ENCODE assay signal across 8 cellular contexts in genomic region chr5:151264113-151264512, GRCh38.
DNase-seq lines count a peak whose midpoint lies in the region; ATAC-seq and TF ChIP-seq lines count a peak whose summit lies in the region.

No MANE protein-coding gene starts in this region.

- ATAC-seq in GM19452 (IDR thresholded peaks at IDR 0.05; ENCODE audit: unreplicated experiment): peak; percentile 42

- H3K27me3 Mint-ChIP-seq in T-helper 1 cell treated with Interleukin-12 subunit alpha and Interleukin-12 subunit beta and Interleukin-4 antibody, amounts not matched to agents 30 μg/mL and 1 μg/mL, for 36 hours (ENCODE audit: low read depth): no peaks in the 10 kb centered on the region

- no peak overlapping the region for H3K4me3 Mint-ChIP-seq in T-helper 1 cell treated with Interleukin-12 subunit alpha and Interleukin-12 subunit beta and Interleukin-4 antibody, amounts not matched to agents 30 μg/mL and 1 μg/mL, for 36 hours

- DNase-seq in AG08395 (ENCODE audit: low spot score) (peak; percentile 75), foreskin fibroblast (peak; percentile 59 to 80), anterior cingulate cortex (lab: John Stamatoyannopoulos, UW) (no peak), NCI-H1105 treated with DMSO at 0.1 percent for 48 hours (lab: John Stamatoyannopoulos, UW) (no peak), globus pallidus (ENCODE audit: low spot score) (no peak), NCI-H446 treated with DMSO at 0.1 percent for 48 hours (lab: John Stamatoyannopoulos, UW) (no peak)

- no peaks in the 10 kb centered on the region for H3K9me3 Mint-ChIP-seq in T-helper 1 cell treated with Interleukin-12 subunit alpha and Interleukin-12 subunit beta and Interleukin-4 antibody, amounts not matched to agents 30 μg/mL and 1 μg/mL, for 36 hours

- H3K36me3 Mint-ChIP-seq in T-helper 1 cell treated with Interleukin-12 subunit alpha and Interleukin-12 subunit beta and Interleukin-4 antibody, amounts not matched to agents 30 μg/mL and 1 μg/mL, for 36 hours (ENCODE audit: low read depth): peaks cover 37% of the 10 kb centered on the region

- no peak for TF ChIP-seq CTCF in foreskin fibroblast (IDR thresholded peaks at IDR 0.05; ENCODE audit: low read depth, low read length)

- H3K27ac Mint-ChIP-seq in T-helper 1 cell treated with Interleukin-12 subunit alpha and Interleukin-12 subunit beta and Interleukin-4 antibody, amounts not matched to agents 30 μg/mL and 1 μg/mL, for 36 hours: peak overlapping the region; percentile 83

- H3K4me1 Mint-ChIP-seq in T-helper 1 cell treated with Interleukin-12 subunit alpha and Interleukin-12 subunit beta and Interleukin-4 antibody, amounts not matched to agents 30 μg/mL and 1 μg/mL, for 36 hours (ENCODE audit: low read depth): peaks cover 16% of the 10 kb centered on the region

- no peak overlapping the region for H3K4me3 ChIP-seq in foreskin fibroblast (ENCODE audit: low read depth in 1 of 2, low read length in 2 of 2)

Comparison
In these comparisons a context has a peak if more than half of its experiments do, and no peak if none do; other contexts are left out.
1. DNase-seq: peak in AG08395 (single experiment) and foreskin fibroblast (2 of 2); none in anterior cingulate cortex (0 of 58), NCI-H1105 treated with DMSO at 0.1 percent for 48 hours (single experiment), globus pallidus (single experiment) and NCI-H446 treated with DMSO at 0.1 percent for 48 hours (single experiment).